ENCODE assay signal across 8 cellular contexts in genomic region chr5:80255752-80256479, GRCh38.
A peak's percentile ranks its signal among the peaks of the same experiment; 100 is the strongest.
DNase-seq lines count a peak whose midpoint lies in the region; ATAC-seq and TF ChIP-seq lines count a peak whose summit lies in the region.

Gene SERINC5 (minus strand): TSS chr5:80256048. CDS start chr5:80255922, 126 bp downstream.

- peaks cover 22% of the 10 kb centered on the region for H3K4me1 ChIP-seq in muscle layer of colon (ENCODE audit: insufficient read depth, low read length)

- peak within 1 kb of the TSS; percentile 98 for H3K27ac ChIP-seq in muscle layer of colon (ENCODE audit: low read depth, low read length)

- ATAC-seq in GM18907 (IDR thresholded peaks at IDR 0.05; ENCODE audit: unreplicated experiment) (peak; percentile 89), HG03139 (IDR thresholded peaks at IDR 0.05; ENCODE audit: unreplicated experiment) (peak; percentile 81)

- H3K27me3 ChIP-seq in muscle layer of colon (ENCODE audit: control insufficient read depth in 1 of 2, insufficient read depth in 2 of 2, low read length in 2 of 2): no peaks in the 10 kb centered on the region

- peak within 1 kb of the TSS; percentile 90 for H3K9ac ChIP-seq in muscle layer of colon (ENCODE audit: low read length)

- peak within 1 kb of the TSS; percentile 81 for H3K4me3 ChIP-seq in AG10803 (ENCODE audit: low read length)
- peak within 1 kb of the TSS; percentile 54 to 88 for H3K4me3 ChIP-seq in muscle layer of colon (ENCODE audit: low read depth in 1 of 2, low read length in 2 of 2)

- H3K36me3 ChIP-seq in muscle layer of colon (ENCODE audit: insufficient read depth, low read length): no peaks in the 10 kb centered on the region

- no peaks in the 10 kb centered on the region for H3K9me3 ChIP-seq in muscle layer of colon (ENCODE audit: low read length)

- peak; percentile 96 for TF ChIP-seq POLR2A in erythroblast (IDR thresholded peaks at IDR 0.05; ENCODE audit: low read length)

- no peak for TF ChIP-seq CTCF in AG10803 (conservative IDR thresholded peaks at IDR 0.05; ENCODE audit: low read length)

- peak; percentile 73 for DNase-seq in AG10803 (ENCODE audit: low read depth)
- DNase-seq in OCI-M1 (lab: John Stamatoyannopoulos, UW): peak; percentile 82
- DNase-seq in activated T-cell treated with anti-CD3 and anti-CD28 coated beads for 48 hours (ENCODE audit: low read depth): peak; percentile 88
- DNase-seq in erythroblast (lab: John Stamatoyannopoulos, UW): peak; percentile 86 to 91
- peak; percentile 65 to 67 for DNase-seq in stimulated activated CD8-positive, alpha-beta memory T cell treated with anti-CD3 and anti-CD28 coated beads, Interleukin-7, amount 100 ng/mL, for 1 hour (ENCODE audit: low read depth in 2 of 2)

Comparison
In these comparisons a context has a peak if more than half of its experiments do, and no peak if none do; other contexts are left out.
1. Peak in every context shown above with its lines: DNase-seq, ATAC-seq, H3K4me3 ChIP-seq and H3K27ac ChIP-seq.